Comparison of ENCODE assay signal across 7 cellular contexts in the genomic region with DNA sequence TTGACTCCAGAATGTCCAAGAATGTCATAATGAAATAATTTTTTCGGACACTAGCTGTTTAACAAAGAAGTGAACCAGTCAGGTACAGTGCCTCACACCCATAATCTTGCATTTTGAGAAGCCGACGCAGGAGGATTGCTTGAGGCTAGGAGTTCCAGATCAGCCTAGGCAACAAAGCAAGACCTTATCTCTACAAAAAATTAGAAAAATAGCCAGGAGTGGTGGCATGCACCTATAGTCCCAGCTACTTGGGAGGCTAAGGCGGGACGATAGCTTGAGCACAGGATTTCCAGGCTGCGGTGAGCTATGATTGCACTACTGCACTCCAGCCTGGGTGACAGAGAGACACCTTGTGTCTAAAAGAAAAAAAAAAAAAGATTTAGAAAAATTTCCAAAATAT.
"Had no signal": no experiment of that assay in that cellular context is flagged by ENCODE, and none has a peak within 500 bp of the region (broad histone marks: within the 10 kb centered on the region; RNA-seq: fewer than 3 reads in every experiment).

No MANE protein-coding gene starts in this region.

- H3K9ac ChIP-seq: GM23248 had no signal

- H3K27ac ChIP-seq: GM23248 had no signal

- H3K4me1 ChIP-seq: HAP-1 had no signal

- DNase-seq: GM23248, GOT3, H7, IMR-90 had no signal

- H3K9me3 ChIP-seq: HAP-1 had no signal

- H3K36me3 ChIP-seq: HAP-1 had no signal

- H3K4me3 ChIP-seq: GM23248, HAP-1, K562 had no signal

- H2AFZ ChIP-seq: GM23248 had no signal

- ATAC-seq: HCT116, K562 had no signal
